In genomic region chr17:16653367-16654041, GRCh38 we compare ENCODE assay signal across 8 cellular contexts. TPM values are rescaled to one million over a fixed set of nuclear protein-coding genes. Genes with fewer than 3 reads are reported as not detected.
DNase-seq lines count a peak whose midpoint lies in the region; ATAC-seq and TF ChIP-seq lines count a peak whose summit lies in the region.

Gene ZNF624 (minus strand): TSS chr17:16653850.

- H3K9me3 Mint-ChIP-seq in activated CD4-positive, alpha-beta T cell treated with anti-CD3 and anti-CD28 coated beads for 36 hours (ENCODE audit: low read depth): no peaks in the 10 kb centered on the region

- DNase-seq in AG20443 (ENCODE audit: low spot score) (peak; percentile 99), NCI-H446 (lab: John Stamatoyannopoulos, UW) (peak; percentile 53 to 90), choroid plexus epithelial cell (ENCODE audit: low read depth) (peak; percentile 94), kidney epithelial cell (ENCODE audit: low read depth) (peak; percentile 59)
- DNase-seq in activated CD4-positive, alpha-beta T cell treated with anti-CD3 and anti-CD28 coated beads for 36 hours: peak; percentile 94
- DNase-seq in stimulated activated CD4-positive, alpha-beta T cell treated with anti-CD3 and anti-CD28 coated beads, Interleukin-15, amount 100 ng/mL, for 24 hours: peak; percentile 94

- H3K36me3 Mint-ChIP-seq in activated CD4-positive, alpha-beta T cell treated with anti-CD3 and anti-CD28 coated beads for 36 hours (ENCODE audit: low read depth): peaks cover 3% of the 10 kb centered on the region

- H3K4me1 Mint-ChIP-seq in activated CD4-positive, alpha-beta T cell treated with anti-CD3 and anti-CD28 coated beads for 36 hours: peaks cover 18% of the 10 kb centered on the region

- POLR2A ChIA-PET in activated CD4-positive, alpha-beta T cell treated with anti-CD3 and anti-CD28 coated beads for 36 hours (lab: Charles Lee): no interaction called here

- H3K27ac Mint-ChIP-seq in activated CD4-positive, alpha-beta T cell treated with anti-CD3 and anti-CD28 coated beads for 36 hours: peak within 1 kb of the TSS; percentile 73

- H3K4me3 ChIP-seq in choroid plexus epithelial cell (ENCODE audit: low read depth, low read length) (peak within 1 kb of the TSS; percentile 93), kidney epithelial cell (ENCODE audit: low read depth, low read length) (peak within 1 kb of the TSS; percentile 79)

- no peaks in the 10 kb centered on the region for H3K27me3 ChIP-seq in kidney epithelial cell (ENCODE audit: control insufficient read depth, insufficient read depth, low read length)

- CTCF ChIA-PET in activated CD4-positive, alpha-beta T cell treated with anti-CD3 and anti-CD28 coated beads for 36 hours (lab: Charles Lee): interaction anchor here (0.6 to 1.4 kb wide), 4 partner anchors 31 to 118 kb away, joined by 3 to 5 read pairs (median 4); no protein-coding TSS in a partner anchor

- intact Hi-C loops in activated CD4-positive, alpha-beta T cell treated with anti-CD3 and anti-CD28 coated beads for 36 hours (cut with DNase I, micrococcal nuclease): loop anchor here (1.0 to 5.0 kb wide), 10 partner anchors 37 to 584 kb away; partner anchors contain the start of genes CCDC144A (in 1 of the 2), FLCN (in 1 of the 2), NCOR1 (in 1 of the 2) and UBB (in 1 of the 2)

- TF ChIP-seq CTCF in choroid plexus epithelial cell (conservative IDR thresholded peaks at IDR 0.05; ENCODE audit: low read depth, low read length): no peak
- TF ChIP-seq CTCF in kidney epithelial cell (IDR thresholded peaks at IDR 0.05; ENCODE audit: insufficient read depth, low read length, poor library complexity, severe bottlenecking): no peak

- peak; percentile 92 for ATAC-seq in GM19035 (IDR thresholded peaks at IDR 0.05; ENCODE audit: unreplicated experiment)
- peak; percentile 91 for ATAC-seq in HG03342 (IDR thresholded peaks at IDR 0.05; ENCODE audit: unreplicated experiment)
- ATAC-seq in activated CD4-positive, alpha-beta T cell treated with anti-CD3 and anti-CD28 coated beads for 36 hours: peak; percentile 97

- H3K4me3 Mint-ChIP-seq in activated CD4-positive, alpha-beta T cell treated with anti-CD3 and anti-CD28 coated beads for 36 hours: peak within 1 kb of the TSS; percentile 81

- no peaks in the 10 kb centered on the region for H3K36me3 ChIP-seq in kidney epithelial cell (ENCODE audit: control insufficient read depth, insufficient read depth, low read length)

- H3K27me3 Mint-ChIP-seq in activated CD4-positive, alpha-beta T cell treated with anti-CD3 and anti-CD28 coated beads for 36 hours: peaks cover 5% of the 10 kb centered on the region

RNA-seq across cellular contexts. Expression of gene ZNF624, which starts in this region (rescaled TPM):
- total RNA-seq in activated CD4-positive, alpha-beta T cell treated with anti-CD3 and anti-CD28 coated beads for 36 hours: 1 to 10 TPM; 3.7 to 4.4 TPM
- 8.7 and 11.0 TPM in 2 replicates for total RNA-seq in kidney epithelial cell

Comparison
In these comparisons a context has a peak if more than half of its experiments do, and no peak if none do; other contexts are left out.
1. Peak in every context shown above with its lines: DNase-seq, ATAC-seq and H3K4me3 ChIP-seq.